ENCODE assay signal across 8 cellular contexts in genomic region chr12:2877047-2877958, GRCh38. TPM values are rescaled to one million over a fixed set of nuclear protein-coding genes. Genes with fewer than 3 reads are reported as not detected.
A peak's percentile ranks its signal among the peaks of the same experiment; 100 is the strongest.
DNase-seq lines count a peak whose midpoint lies in the region; ATAC-seq and TF ChIP-seq lines count a peak whose summit lies in the region.

A gene with protein sequence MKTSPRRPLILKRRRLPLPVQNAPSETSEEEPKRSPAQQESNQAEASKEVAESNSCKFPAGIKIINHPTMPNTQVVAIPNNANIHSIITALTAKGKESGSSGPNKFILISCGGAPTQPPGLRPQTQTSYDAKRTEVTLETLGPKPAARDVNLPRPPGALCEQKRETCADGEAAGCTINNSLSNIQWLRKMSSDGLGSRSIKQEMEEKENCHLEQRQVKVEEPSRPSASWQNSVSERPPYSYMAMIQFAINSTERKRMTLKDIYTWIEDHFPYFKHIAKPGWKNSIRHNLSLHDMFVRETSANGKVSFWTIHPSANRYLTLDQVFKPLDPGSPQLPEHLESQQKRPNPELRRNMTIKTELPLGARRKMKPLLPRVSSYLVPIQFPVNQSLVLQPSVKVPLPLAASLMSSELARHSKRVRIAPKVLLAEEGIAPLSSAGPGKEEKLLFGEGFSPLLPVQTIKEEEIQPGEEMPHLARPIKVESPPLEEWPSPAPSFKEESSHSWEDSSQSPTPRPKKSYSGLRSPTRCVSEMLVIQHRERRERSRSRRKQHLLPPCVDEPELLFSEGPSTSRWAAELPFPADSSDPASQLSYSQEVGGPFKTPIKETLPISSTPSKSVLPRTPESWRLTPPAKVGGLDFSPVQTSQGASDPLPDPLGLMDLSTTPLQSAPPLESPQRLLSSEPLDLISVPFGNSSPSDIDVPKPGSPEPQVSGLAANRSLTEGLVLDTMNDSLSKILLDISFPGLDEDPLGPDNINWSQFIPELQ (minus strand): TSS chr12:2877174. CDS start chr12:2874478, 2,696 bp downstream.
A gene with protein sequence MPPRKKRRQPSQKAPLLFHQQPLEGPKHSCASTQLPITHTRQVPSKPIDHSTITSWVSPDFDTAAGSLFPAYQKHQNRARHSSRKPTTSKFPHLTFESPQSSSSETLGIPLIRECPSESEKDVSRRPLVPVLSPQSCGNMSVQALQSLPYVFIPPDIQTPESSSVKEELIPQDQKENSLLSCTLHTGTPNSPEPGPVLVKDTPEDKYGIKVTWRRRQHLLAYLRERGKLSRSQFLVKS (plus strand): TSS chr12:2877223. CDS start chr12:2885367, 8,144 bp downstream.

- peak; percentile 83 for ATAC-seq in activated CD8-positive, alpha-beta memory T cell treated with anti-CD3 and anti-CD28 coated beads, Interleukin-2, amount 10 ng/mL, durations not matched to agents 7 days and 5 days

- peaks cover 49% of the 10 kb centered on the region for H3K36me3 Mint-ChIP-seq in activated CD8-positive, alpha-beta memory T cell treated with anti-CD3 and anti-CD28 coated beads, Interleukin-2, amount 10 ng/mL, durations not matched to agents 7 days and 5 days

- DNase-seq in CMK (ENCODE audit: low read depth), result peak; percentile 65
- peak; percentile 97 for DNase-seq in GM20000 (ENCODE audit: low spot score)
- DNase-seq in HT1080 (ENCODE audit: low read depth), result peak; percentile 81
- DNase-seq in NOMO-1 treated with DMSO at 0.1 percent for 48 hours (lab: John Stamatoyannopoulos, UW; ENCODE audit: unreplicated experiment), result peak; percentile 76
- peak; percentile 92 for DNase-seq in activated CD8-positive, alpha-beta memory T cell treated with anti-CD3 and anti-CD28 coated beads, Interleukin-2, amount 10 ng/mL, durations not matched to agents 7 days and 5 days
- peak; percentile 97 for DNase-seq in mesenteric fat pad (ENCODE audit: low spot score)
- DNase-seq in stimulated activated CD8-positive, alpha-beta memory T cell treated with anti-CD3 and anti-CD28 coated beads, Interleukin-15, amount 100 ng/mL, for 1 hour (ENCODE audit: low read depth), result peak; percentile 72

- H3K4me3 Mint-ChIP-seq in activated CD8-positive, alpha-beta memory T cell treated with anti-CD3 and anti-CD28 coated beads, Interleukin-2, amount 10 ng/mL, durations not matched to agents 7 days and 5 days, result peak within 1 kb of the TSS; percentile 95

- peak within 1 kb of the TSS; percentile 91 for H3K4me3 ChIP-seq in endocrine pancreas (ENCODE audit: control insufficient read depth, insufficient read depth, low read length)

- no peaks in the 10 kb centered on the region for H3K36me3 ChIP-seq in endocrine pancreas (ENCODE audit: control insufficient read depth, insufficient read depth, low read length)

- H3K4me1 ChIP-seq in endocrine pancreas (ENCODE audit: control insufficient read depth, insufficient read depth, low read length), result no peaks in the 10 kb centered on the region

- H3K9ac ChIP-seq in endocrine pancreas (ENCODE audit: control insufficient read depth, insufficient read depth, low read length), result peak within 1 kb of the TSS; percentile 96

- TF ChIP-seq CTCF in GM20000 (IDR thresholded peaks at IDR 0.05; ENCODE audit: extremely low read depth, missing control alignments), result no peak

- no peaks in the 10 kb centered on the region for H3K27me3 Mint-ChIP-seq in activated CD8-positive, alpha-beta memory T cell treated with anti-CD3 and anti-CD28 coated beads, Interleukin-2, amount 10 ng/mL, durations not matched to agents 7 days and 5 days

- peak within 1 kb of the TSS; percentile 97 for H3K27ac Mint-ChIP-seq in activated CD8-positive, alpha-beta memory T cell treated with anti-CD3 and anti-CD28 coated beads, Interleukin-2, amount 10 ng/mL, durations not matched to agents 7 days and 5 days

- H3K9me3 Mint-ChIP-seq in activated CD8-positive, alpha-beta memory T cell treated with anti-CD3 and anti-CD28 coated beads, Interleukin-2, amount 10 ng/mL, durations not matched to agents 7 days and 5 days (ENCODE audit: low read depth), result no peaks in the 10 kb centered on the region

- CTCF ChIA-PET in activated CD8-positive, alpha-beta memory T cell treated with anti-CD3 and anti-CD28 coated beads, Interleukin-2, amount 10 ng/mL, durations not matched to agents 7 days and 5 days (lab: Charles Lee), result interaction anchor here (0.8 to 3.2 kb wide), 4 partner anchors 8 to 81 kb away, joined by 3 to 15 read pairs (median 4); partner anchors contain the start of gene TULP3

- H3K4me1 Mint-ChIP-seq in activated CD8-positive, alpha-beta memory T cell treated with anti-CD3 and anti-CD28 coated beads, Interleukin-2, amount 10 ng/mL, durations not matched to agents 7 days and 5 days, result peaks cover 49% of the 10 kb centered on the region

- no peaks in the 10 kb centered on the region for H3K27me3 ChIP-seq in endocrine pancreas (ENCODE audit: control insufficient read depth, insufficient read depth, low read length)

- H3K9me3 ChIP-seq in endocrine pancreas (ENCODE audit: control insufficient read depth, low read length), result no peaks in the 10 kb centered on the region

RNA-seq across cellular contexts. Expression of the first gene that starts in this region (rescaled TPM):
- 85.6 and 126 TPM in 2 replicates for total RNA-seq in HT1080 (2014; rRNA removed; shearing (Covaris generic))
- 91.7 and 94.6 TPM in 2 replicates for polyA plus RNA-seq in HT1080 (2015; cell fraction: cytosol; rRNA removed)
- 42.9 and 43.9 TPM in 2 replicates for polyA plus RNA-seq in HT1080 (2015; cell fraction: nucleus; rRNA removed)
- 100 to 1,000 TPM; 130 to 155 TPM for total RNA-seq in activated CD8-positive, alpha-beta memory T cell treated with anti-CD3 and anti-CD28 coated beads, Interleukin-2, amount 10 ng/mL, durations not matched to agents 7 days and 5 days
- total RNA-seq in mesenteric fat pad, result 0.51 TPM

RNA-seq across cellular contexts. Expression of the second gene that starts in this region (rescaled TPM):
- total RNA-seq in HT1080 (2014; rRNA removed; shearing (Covaris generic)), result 51.1 and 65.4 TPM in 2 replicates
- polyA plus RNA-seq in HT1080 (2015; cell fraction: cytosol; rRNA removed), result 54.1 and 55.7 TPM in 2 replicates
- 17.2 and 19.8 TPM in 2 replicates for polyA plus RNA-seq in HT1080 (2015; cell fraction: nucleus; rRNA removed)
- 10 to 100 TPM; 43.4 to 49.2 TPM for total RNA-seq in activated CD8-positive, alpha-beta memory T cell treated with anti-CD3 and anti-CD28 coated beads, Interleukin-2, amount 10 ng/mL, durations not matched to agents 7 days and 5 days
- total RNA-seq in mesenteric fat pad, result 7.1 TPM

Comparison
In these comparisons a context has a peak if more than half of its experiments do, and no peak if none do; other contexts are left out.
1. Peak in every context shown above with its lines: DNase-seq, ATAC-seq and H3K4me3 ChIP-seq.
2. RNA of the first gene that starts in this region (total RNA-seq): 130 to 155 TPM in activated CD8-positive, alpha-beta memory T cell treated with anti-CD3 and anti-CD28 coated beads, Interleukin-2, amount 10 ng/mL, durations not matched to agents 7 days and 5 days and 85.6 to 126 TPM in HT1080; 0.51 TPM in mesenteric fat pad (single experiment); every median in the first group is over 10 times any median in the second.